In the genomic region with DNA sequence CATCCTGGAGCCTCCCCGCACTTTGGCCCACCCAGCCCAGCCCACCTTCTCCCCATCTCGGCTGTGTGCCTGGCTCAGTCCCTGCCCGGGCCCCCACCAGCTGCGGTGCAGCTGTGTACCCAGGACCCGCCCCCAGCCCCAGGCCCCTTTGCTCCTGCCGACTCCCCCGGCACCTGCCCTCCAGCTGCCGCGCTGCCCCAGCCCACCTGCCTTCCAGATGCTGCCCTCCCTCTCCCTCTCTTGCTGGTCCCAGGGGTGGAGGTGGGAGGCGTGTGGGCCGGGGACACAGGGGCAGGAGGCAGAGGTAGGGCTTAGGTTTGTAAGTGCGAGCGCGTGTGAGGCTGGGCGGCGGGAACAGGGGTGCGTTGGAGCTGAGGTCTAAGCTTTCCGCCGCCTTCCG, we compare ENCODE assay signal across 17 cellular contexts.
DNase-seq lines count a peak whose midpoint lies in the region; ATAC-seq and TF ChIP-seq lines count a peak whose summit lies in the region.
"Had no signal": no experiment of that assay in that cellular context is flagged by ENCODE, and none has a peak within 500 bp of the region (broad histone marks: within the 10 kb centered on the region; RNA-seq: fewer than 3 reads in every experiment).

No MANE protein-coding gene starts in this region.

- H3K27me3 Mint-ChIP-seq in neural progenitor cell (ENCODE audit: insufficient read depth, low read depth) = peaks cover 5% of the 10 kb centered on the region

- H3K9me3 ChIP-seq in ascending aorta (no peaks in the 10 kb centered on the region), neural progenitor cell (ENCODE audit: low read depth) (no peaks in the 10 kb centered on the region)

- no peak overlapping the region for H2AFZ ChIP-seq in neural progenitor cell (replicated peaks)

- DNase-seq in COR-L47 (lab: John Stamatoyannopoulos, UW) (peak; percentile 61), NCI-H1105 (lab: John Stamatoyannopoulos, UW) (peak; percentile 82), ascending aorta (ENCODE audit: low spot score in 2 of 2) (no peak), neural progenitor cell (ENCODE audit: low spot score) (no peak), SKM-1 (lab: John Stamatoyannopoulos, UW; ENCODE audit: unreplicated experiment) (no peak)
- DNase-seq: activated naive CD4-positive, alpha-beta T cell; brain microvascular endothelial cell; C1 segment of cervical spinal cord; effector CD8-positive, alpha-beta T cell; EL; foreskin keratinocyte; stimulated activated CD4-positive, alpha-beta T cell treated with anti-CD3 and anti-CD28 coated beads, Interleukin-4, amount 100 ng/mL, for 24 hours had no signal

- H3K27ac ChIP-seq in ascending aorta (peak overlapping the region; percentile 90), neural progenitor cell (peak overlapping the region; percentile 53)
- H3K27ac ChIP-seq: brain microvascular endothelial cell, foreskin keratinocyte, SK-N-MC had no signal

- H3K4me3 Mint-ChIP-seq in neural progenitor cell = no peak overlapping the region

- H3K4me1 Mint-ChIP-seq in neural progenitor cell = peaks cover 63% of the 10 kb centered on the region

- no peak overlapping the region for H3K9ac ChIP-seq in neural progenitor cell

- H3K4me3 ChIP-seq in ascending aorta (no peak overlapping the region), neural progenitor cell (no peak overlapping the region)
- H3K4me3 ChIP-seq: GM12878, SK-N-MC had no signal

- peak overlapping the region; percentile 45 for H3K4me2 ChIP-seq in neural progenitor cell

- intact Hi-C loops in ascending aorta (cut with DNase I) = loop anchor here (2.0 kb wide), 1 partner anchor 25 kb away; no protein-coding TSS in a partner anchor

- TF ChIP-seq CTCF in ascending aorta (IDR thresholded peaks at IDR 0.05) (no peak), neural progenitor cell (IDR thresholded peaks at IDR 0.05) (no peak)

- H3K36me3 Mint-ChIP-seq in neural progenitor cell = peaks cover 1% of the 10 kb centered on the region

- peaks cover 63% of the 10 kb centered on the region for H4K20me1 ChIP-seq in neural progenitor cell (ENCODE audit: low read depth)

- H3K9me3 Mint-ChIP-seq in neural progenitor cell = no peaks in the 10 kb centered on the region

- no peak for ATAC-seq in GM21528 (IDR thresholded peaks at IDR 0.05; ENCODE audit: low FRiP score, unreplicated experiment)
- ATAC-seq in GM19035 (IDR thresholded peaks at IDR 0.05; ENCODE audit: unreplicated experiment) = no peak
- no peak for ATAC-seq in GM19463 (IDR thresholded peaks at IDR 0.05; ENCODE audit: unreplicated experiment)
- ATAC-seq: foreskin keratinocyte, GM12878 had no signal

- peak overlapping the region; percentile 77 for H3K27ac Mint-ChIP-seq in neural progenitor cell

- H3K36me3 ChIP-seq in ascending aorta (peaks cover 3 to 11% of the 10 kb centered on the region in 2 donors), neural progenitor cell (no peaks in the 10 kb centered on the region)
- H3K36me3 ChIP-seq: brain microvascular endothelial cell had no signal

- H3K79me2 ChIP-seq in neural progenitor cell (ENCODE audit: low read depth) = no peaks in the 10 kb centered on the region

- peaks cover 34% of the 10 kb centered on the region for H3F3A ChIP-seq in neural progenitor cell (ENCODE audit: low read depth)

- H3K27me3 ChIP-seq in ascending aorta = no peaks in the 10 kb centered on the region
- no peaks in the 10 kb centered on the region for H3K27me3 ChIP-seq in neural progenitor cell
- H3K27me3 ChIP-seq: foreskin keratinocyte had no signal

- peaks cover 7 to 43% of the 10 kb centered on the region in 2 donors for H3K4me1 ChIP-seq in ascending aorta
- H3K4me1 ChIP-seq in neural progenitor cell = peaks cover 57% of the 10 kb centered on the region
- H3K4me1 ChIP-seq: foreskin keratinocyte had no signal

Comparison
In these comparisons a context has a peak if more than half of its experiments do, and no peak if none do; other contexts are left out.
1. DNase-seq: peak in COR-L47 (single experiment) and NCI-H1105 (single experiment); none in ascending aorta (0 of 2), neural progenitor cell (single experiment) and SKM-1 (single experiment).